20 cellular contexts compared by ENCODE assay signal in genomic region chr5:121027636-121028035, GRCh38.
DNase-seq lines count a peak whose midpoint lies in the region; ATAC-seq and TF ChIP-seq lines count a peak whose summit lies in the region.
"Had no signal": no experiment of that assay in that cellular context is flagged by ENCODE, and none has a peak within 500 bp of the region (broad histone marks: within the 10 kb centered on the region; RNA-seq: fewer than 3 reads in every experiment).

No MANE protein-coding gene starts in this region.

- ATAC-seq in GM18511 (IDR thresholded peaks at IDR 0.05; ENCODE audit: unreplicated experiment) = peak; percentile 86
- peak; percentile 61 for ATAC-seq in GM19452 (IDR thresholded peaks at IDR 0.05; ENCODE audit: unreplicated experiment)
- peak; percentile 86 for ATAC-seq in HG02981 (IDR thresholded peaks at IDR 0.05; ENCODE audit: unreplicated experiment)
- peak; percentile 89 for ATAC-seq in HG03457 (IDR thresholded peaks at IDR 0.05; ENCODE audit: unreplicated experiment)
- no peak for ATAC-seq in GM19351 (IDR thresholded peaks at IDR 0.05; ENCODE audit: unreplicated experiment)
- ATAC-seq in gastrocnemius medialis = no peak
- no peak for ATAC-seq in GM21825 (IDR thresholded peaks at IDR 0.05; ENCODE audit: unreplicated experiment)
- ATAC-seq: SK-N-SH treated with all-trans-retinoic acid at 6 μM for 48 hours had no signal

- H3K27me3 ChIP-seq in gastrocnemius medialis = no peaks in the 10 kb centered on the region
- H3K27me3 ChIP-seq: BLaER1 treated with 17β-estradiol and CSF1 and Interleukin-3, amounts not matched to agents 10 nM and 100 nM had no signal

- intact Hi-C loops in gastrocnemius medialis (cut with DNase I; ENCODE audit: low total_unique reads) = no loop called here

- in situ Hi-C loops in gastrocnemius medialis (cut with MboI; ENCODE audit: low sequenced_read_pairs in 4 of 4) = no loop called here

- no peak overlapping the region for H3K27ac ChIP-seq in gastrocnemius medialis
- H3K27ac ChIP-seq: BLaER1 treated with 17β-estradiol and CSF1 and Interleukin-3, amounts not matched to agents 10 nM and 100 nM; HL-60 had no signal

- no peak for DNase-seq in gastrocnemius medialis
- DNase-seq in activated effector memory CD4-positive, alpha-beta T cell treated with anti-CD3 and anti-CD28 coated beads, Interleukin-2, amount 50 U/mL, for 16 hours = no peak
- DNase-seq: CD8-positive, alpha-beta memory T cell; GDM1; NCI-H187; NCI-H226; OCI-M1; SHP77 treated with DMSO at 0.1 percent for 48 hours; T-helper 1 cell; T1000 had no signal

- H3K4me3 ChIP-seq in gastrocnemius medialis = no peak overlapping the region
- H3K4me3 ChIP-seq: BLaER1 treated with 17β-estradiol and CSF1 and Interleukin-3, amounts not matched to agents 10 nM and 100 nM; HAP-1 had no signal

- peaks cover 0 to 3% of the 10 kb centered on the region in 2 donors for H3K4me1 ChIP-seq in gastrocnemius medialis
- H3K4me1 ChIP-seq: BLaER1 treated with 17β-estradiol and CSF1 and Interleukin-3, amounts not matched to agents 10 nM and 100 nM; HAP-1 had no signal

- TF ChIP-seq POLR2A in gastrocnemius medialis (IDR thresholded peaks at IDR 0.05) = no peak

- no peaks in the 10 kb centered on the region for H3K36me3 ChIP-seq in gastrocnemius medialis
- H3K36me3 ChIP-seq: BLaER1 treated with 17β-estradiol and CSF1 and Interleukin-3, amounts not matched to agents 10 nM and 100 nM; HAP-1 had no signal

- no peak for TF ChIP-seq CTCF in gastrocnemius medialis (IDR thresholded peaks at IDR 0.05 in 4 of 5, conservative IDR thresholded peaks at IDR 0.05 in 1 of 5)

- H3K9me3 ChIP-seq in gastrocnemius medialis = no peaks in the 10 kb centered on the region
- H3K9me3 ChIP-seq: BLaER1 treated with 17β-estradiol and CSF1 and Interleukin-3, amounts not matched to agents 10 nM and 100 nM; HAP-1 had no signal

Comparison
In these comparisons a context has a peak if more than half of its experiments do, and no peak if none do; other contexts are left out.
1. ATAC-seq: peak in GM18511 (single experiment), GM19452 (single experiment), HG02981 (single experiment) and HG03457 (single experiment); none in GM19351 (single experiment), gastrocnemius medialis (0 of 2) and GM21825 (single experiment).